In genomic region chr7:70505886-70506285, GRCh38 we compare ENCODE assay signal across 16 cellular contexts.
"Had no signal": no experiment of that assay in that cellular context is flagged by ENCODE, and none has a peak within 500 bp of the region (broad histone marks: within the 10 kb centered on the region; RNA-seq: fewer than 3 reads in every experiment).

No MANE protein-coding gene starts in this region.

- H3K27me3 Mint-ChIP-seq: activated CD4-positive, alpha-beta T cell treated with anti-CD3 and anti-CD28 coated beads for 36 hours; T-cell had no signal

- H3K4me3 Mint-ChIP-seq: activated CD4-positive, alpha-beta T cell treated with anti-CD3 and anti-CD28 coated beads for 36 hours; activated CD8-positive, alpha-beta T cell treated with anti-CD3 and anti-CD28 coated beads, Interleukin-2, amount 10 ng/mL, durations not matched to agents 7 days and 5 days; T-cell had no signal

- H3K9me3 Mint-ChIP-seq: T-cell had no signal

- H3K4me1 Mint-ChIP-seq: activated CD4-positive, alpha-beta T cell treated with anti-CD3 and anti-CD28 coated beads for 36 hours; T-cell had no signal

- ATAC-seq: activated CD4-positive, alpha-beta T cell treated with anti-CD3 and anti-CD28 coated beads for 36 hours; activated CD8-positive, alpha-beta T cell treated with anti-CD3 and anti-CD28 coated beads, Interleukin-2, amount 10 ng/mL, durations not matched to agents 7 days and 5 days had no signal

- H3K27ac Mint-ChIP-seq: activated CD4-positive, alpha-beta T cell treated with anti-CD3 and anti-CD28 coated beads for 36 hours; activated CD8-positive, alpha-beta T cell treated with anti-CD3 and anti-CD28 coated beads, Interleukin-2, amount 10 ng/mL, durations not matched to agents 7 days and 5 days; T-cell had no signal

- H3K36me3 Mint-ChIP-seq: T-cell had no signal

- H3K27ac ChIP-seq: breast epithelium, PC-9 had no signal

- DNase-seq: activated CD8-positive, alpha-beta memory T cell treated with anti-CD3 and anti-CD28 coated beads, Interleukin-2, amount 50 U/mL, for 48 hours; activated CD8-positive, alpha-beta T cell treated with anti-CD3 and anti-CD28 coated beads, Interleukin-2, amount 10 ng/mL, durations not matched to agents 7 days and 5 days; activated naive CD4-positive, alpha-beta T cell treated with anti-CD3 and anti-CD28 coated beads, Interleukin-2, amount 50 U/mL, for 16 hours; activated T-cell treated with anti-CD3 and anti-CD28 coated beads, Interleukin-2, amount 50 U/mL, for 1 hour; aorta; MM.1S; NCI-H1105 treated with DMSO at 0.1 percent for 48 hours; NCI-H345; NCI-H510A; NCI-H526 treated with DMSO at 0.1 percent for 48 hours; PC-9; T-helper 2 cell; T1000 had no signal
